In genomic region chr12:31948697-31949359, GRCh38 we compare ENCODE assay signal across 7 cellular contexts. TPM values are rescaled to one million over a fixed set of nuclear protein-coding genes. Genes with fewer than 3 reads are reported as not detected.
A peak's percentile ranks its signal among the peaks of the same experiment; 100 is the strongest.
DNase-seq lines count a peak whose midpoint lies in the region; ATAC-seq, FAIRE-seq and TF ChIP-seq lines count a peak whose summit lies in the region.
"Not testable (repeated sequence)": the region's sequence is repeated elsewhere in the genome, so short reads cannot be mapped to it uniquely, and the experiment has no call there.

No MANE protein-coding gene starts in this region.

- not testable (repeated sequence) for FAIRE-seq in GM12878 (lab: Jason Lieb, UNC)

- H3K4me2 ChIP-seq in GM12878 (ENCODE audit: control insufficient read depth, insufficient read depth), result not testable (repeated sequence)

- TF ChIP-seq POLR2A in GM12878 (IDR thresholded peaks at IDR 0.05; ENCODE audit: low read depth, low read length), result not testable (repeated sequence)

- not testable (repeated sequence) for BruUV-seq in Caco-2 (replicated peaks; lab: Mats Ljungman, UMichigan); GM12878 (replicated peaks; lab: Mats Ljungman, UMichigan)

- H2AFZ ChIP-seq in GM12878 (ENCODE audit: control insufficient read depth, low read depth, low read length), result not testable (repeated sequence)

- peak overlapping the region; percentile 28 for H3K4me3 Mint-ChIP-seq in Caco-2 (ENCODE audit: unreplicated experiment)
- H3K4me3 Mint-ChIP-seq in endothelial cell (ENCODE audit: unreplicated experiment), result peak overlapping the region; percentile 26
- H3K4me3 Mint-ChIP-seq in memory B cell; stimulated activated memory B cell treated with anti-CD40 and anti-IgM and Interleukin-4, amounts not matched to agents 10 μg/mL and 1 μg/mL and 100 μg/mL, for 72 hours: not testable (repeated sequence)

- H3K27ac Mint-ChIP-seq in Caco-2 (ENCODE audit: unreplicated experiment), result peak overlapping the region; percentile 79
- H3K27ac Mint-ChIP-seq in endothelial cell (ENCODE audit: unreplicated experiment), result not testable (repeated sequence)
- peak overlapping the region; percentile 32 for H3K27ac Mint-ChIP-seq in memory B cell
- H3K27ac Mint-ChIP-seq in stimulated activated memory B cell treated with anti-CD40 and anti-IgM and Interleukin-4, amounts not matched to agents 10 μg/mL and 1 μg/mL and 100 μg/mL, for 72 hours, result peak overlapping the region; percentile 81

- intact Hi-C loops in Caco-2 (cut with micrococcal nuclease; ENCODE audit: unreplicated experiment), result loop anchor here (1.0 kb wide), 1 partner anchor 10 kb away; the partner anchor contains the start of gene RESF1
- intact Hi-C loops in GM12878 (cut with micrococcal nuclease; ENCODE audit: unreplicated experiment), result not testable (repeated sequence)

- not testable (repeated sequence) for TF ChIP-seq CTCF in Caco-2 (IDR thresholded peaks at IDR 0.05; ENCODE audit: insufficient read depth in 1 of 2, low read depth in 1 of 2, low read length in 1 of 2, severe bottlenecking in 1 of 2, unreplicated experiment in 1 of 2); GM12878 (IDR thresholded peaks at IDR 0.05 in 2 of 3, conservative IDR thresholded peaks at IDR 0.05 in 1 of 3; ENCODE audit: control insufficient read depth in 2 of 3, extremely low read depth in 1 of 3, insufficient read depth in 1 of 3, low read depth in 3 of 3, low read length in 3 of 3); endothelial cell (IDR thresholded peaks at IDR 0.05; ENCODE audit: unreplicated experiment)

- SMC1A ChIA-PET in GM12878 (lab: Charles Lee; ENCODE audit: uncharacterized antibody, unreplicated experiment), result interaction anchor here (0.8 kb wide), 1 partner anchor 189 kb away, joined by 3 read pairs; no protein-coding TSS in a partner anchor

- peaks cover 26% of the 10 kb centered on the region for H3K4me1 ChIP-seq in Caco-2
- peaks cover 10% of the 10 kb centered on the region; the same call in 1 of the 2 replicates for H3K4me1 ChIP-seq in GM12878 (ENCODE audit: control insufficient read depth, insufficient read depth, low read length)

- H3K79me2 ChIP-seq in GM12878 (ENCODE audit: control insufficient read depth, insufficient read depth, low read length), result not testable (repeated sequence)

- in situ Hi-C loops in GM12878 (cut with MboI), result not testable (repeated sequence)

- WGBS in GM12878 (ENCODE audit: insufficient coverage, insufficient replicate concordance, low lambda C conversion rate, missing lambda C conversion rate), result 90% methylated on average over 3 of the region's 3 CpGs

- CTCF ChIA-PET in Caco-2 (lab: Charles Lee); GM12878 (lab: Yijun Ruan, JAX): not testable (repeated sequence)

- H3K4me1 Mint-ChIP-seq in Caco-2 (ENCODE audit: low read depth, unreplicated experiment), result peaks cover 49% of the 10 kb centered on the region
- H3K4me1 Mint-ChIP-seq in endothelial cell (ENCODE audit: unreplicated experiment), result not testable (repeated sequence)
- H3K4me1 Mint-ChIP-seq in memory B cell, result peaks cover 35% of the 10 kb centered on the region
- peaks cover 49% of the 10 kb centered on the region for H3K4me1 Mint-ChIP-seq in stimulated activated memory B cell treated with anti-CD40 and anti-IgM and Interleukin-4, amounts not matched to agents 10 μg/mL and 1 μg/mL and 100 μg/mL, for 72 hours

- H3K9me3 Mint-ChIP-seq in Caco-2 (ENCODE audit: unreplicated experiment) (peaks cover 84% of the 10 kb centered on the region), endothelial cell (ENCODE audit: unreplicated experiment) (peaks cover 23% of the 10 kb centered on the region), memory B cell (peaks cover 16% of the 10 kb centered on the region)
- peaks cover 30% of the 10 kb centered on the region for H3K9me3 Mint-ChIP-seq in stimulated activated memory B cell treated with anti-CD40 and anti-IgM and Interleukin-4, amounts not matched to agents 10 μg/mL and 1 μg/mL and 100 μg/mL, for 72 hours

- not testable (repeated sequence) for TF ChIP-seq RAD21 in GM12878 (IDR thresholded peaks at IDR 0.05; ENCODE audit: insufficient read depth, low read depth, low read length)

- not testable (repeated sequence) for TF ChIP-seq EP300 in GM12878 (IDR thresholded peaks at IDR 0.05; ENCODE audit: borderline replicate concordance in 1 of 2, control insufficient read depth in 1 of 2, low read depth in 2 of 2, low read length in 2 of 2)

- H3K36me3 ChIP-seq in Caco-2 (ENCODE audit: control insufficient read depth, insufficient read depth, low read length); GM12878 (ENCODE audit: control insufficient read depth in 2 of 2, insufficient read depth in 2 of 2, low read length in 1 of 2): not testable (repeated sequence)

- RAD21 ChIA-PET in GM12878 (lab: Charles Lee; ENCODE audit: unreplicated experiment), result not testable (repeated sequence)

- H3K36me3 Mint-ChIP-seq in Caco-2 (ENCODE audit: insufficient read depth, unreplicated experiment), result peaks cover 55% of the 10 kb centered on the region
- peaks cover 32% of the 10 kb centered on the region for H3K36me3 Mint-ChIP-seq in endothelial cell (ENCODE audit: low read depth, unreplicated experiment)
- peaks cover 27% of the 10 kb centered on the region for H3K36me3 Mint-ChIP-seq in memory B cell
- peaks cover 50% of the 10 kb centered on the region for H3K36me3 Mint-ChIP-seq in stimulated activated memory B cell treated with anti-CD40 and anti-IgM and Interleukin-4, amounts not matched to agents 10 μg/mL and 1 μg/mL and 100 μg/mL, for 72 hours

- H3K9me3 ChIP-seq in Caco-2, result peaks cover 71% of the 10 kb centered on the region
- H3K9me3 ChIP-seq in GM12878 (replicated peaks; ENCODE audit: control insufficient read depth, insufficient read depth, low read length), result peaks cover 12% of the 10 kb centered on the region; the same call in 2 of the 3 replicates

- DNase-seq in Caco-2 (peak; percentile 85 to 91), OCI-M1 (lab: John Stamatoyannopoulos, UW) (peak; percentile 59), left lobe of liver (ENCODE audit: low spot score) (peak; percentile 80)
- DNase-seq in GM12878 (ENCODE audit: low read depth, low spot score); endothelial cell (ENCODE audit: low spot score); memory B cell (ENCODE audit: low spot score in 2 of 2): not testable (repeated sequence)

- not testable (repeated sequence) for H3K27me3 ChIP-seq in Caco-2 (replicated peaks; ENCODE audit: control insufficient read depth, insufficient read depth, low read length); GM12878 (replicated peaks in 1 of 2; ENCODE audit: control insufficient read depth in 2 of 2, insufficient read depth in 2 of 2, low read length in 1 of 2)

- H3K27me3 Mint-ChIP-seq in Caco-2 (ENCODE audit: insufficient read depth, unreplicated experiment); endothelial cell (ENCODE audit: unreplicated experiment); memory B cell; stimulated activated memory B cell treated with anti-CD40 and anti-IgM and Interleukin-4, amounts not matched to agents 10 μg/mL and 1 μg/mL and 100 μg/mL, for 72 hours: not testable (repeated sequence)

- not testable (repeated sequence) for H3K27ac ChIP-seq in GM12878 (ENCODE audit: control insufficient read depth, insufficient read depth)

- not testable (repeated sequence) for H4K20me1 ChIP-seq in GM12878 (ENCODE audit: control insufficient read depth, insufficient read depth)

- not testable (repeated sequence) for ATAC-seq in GM12878; memory B cell (ENCODE audit: low read depth); stimulated activated memory B cell treated with anti-CD40 and anti-IgM and Interleukin-4, amounts not matched to agents 10 μg/mL and 1 μg/mL and 100 μg/mL, for 72 hours
- peak; percentile 74 for ATAC-seq in left lobe of liver

- not testable (repeated sequence) for H3K9ac ChIP-seq in GM12878 (ENCODE audit: control insufficient read depth, insufficient read depth, low read length)

- POLR2A ChIA-PET in Caco-2 (lab: Charles Lee), result interaction anchor here (0.6 to 1.1 kb wide), 2 partner anchors 12 to 13 kb away, joined by 3 read pairs; no protein-coding TSS in a partner anchor
- POLR2A ChIA-PET in GM12878 (lab: Charles Lee), result not testable (repeated sequence)

- H3K4me3 ChIP-seq in Caco-2 (ENCODE audit: low read depth, low read length); GM12878: not testable (repeated sequence)

TF ChIP-seq in GM12878, 131 proteins besides CTCF, POLR2A, EP300 and RAD21:
- TF ChIP-seq NR2C1 (IDR thresholded peaks at IDR 0.05), result 0 out of 2 replicates have a peak, but pooled peaks have one; percentile 25
TF ChIP-seq in GM12878: peak in this region for 1; not testable (repeated sequence) for 130.

RNA-seq across cellular contexts. Expression of gene RESF1, which starts 10.4 kb away (rescaled TPM):
- total RNA-seq in Caco-2 (2022), result 110 and 118 TPM in 2 replicates
- 230 and 232 TPM in 2 replicates for total RNA-seq in GM12878 (2013; cell fraction: nucleolus; rRNA removed)
- total RNA-seq in GM12878 (2014; rRNA removed), result 35.0 and 45.0 TPM in 2 replicates
- total RNA-seq in GM12878 (2014; rRNA removed; fragmentation: Illumina TruSeq; extraction: Trizol), result 78.7 and 81.8 TPM in 2 replicates
- total RNA-seq in GM12878 (2021), result 54.5 and 60.5 TPM in 2 replicates
- 18.6 TPM for polyA plus RNA-seq in GM12878 (2011; ENCODE audit: low read depth)
- 52.8 and 79.3 TPM in 2 replicates for polyA plus RNA-seq in GM12878 (2011; rRNA removed)
- polyA plus RNA-seq in GM12878 (2011; cell fraction: cytosol; rRNA removed), result 22.8 and 32.1 TPM in 2 replicates
- 62.1 and 62.4 TPM in 2 replicates for polyA plus RNA-seq in GM12878 (2011; cell fraction: nucleus; rRNA removed)
- polyA plus RNA-seq in GM12878 (2012), result 36.4 and 37.0 TPM in 2 replicates
- 68.8 and 117 TPM in 2 replicates for polyA plus RNA-seq in GM12878 (2014; fragmentation: Illumina TruSeq; extraction: Trizol)
- 10 to 100 TPM; 18.9 to 23.6 TPM for polyA plus RNA-seq in GM12878 (2014; fragmentation: Nextera tagmentation; extraction: Ambion mirVana)
- 31.7 and 41.8 TPM in 2 replicates for polyA plus RNA-seq in GM12878 (2014; rRNA removed)
- 10 to 100 TPM; 33.4 to 37.6 TPM for polyA plus RNA-seq in GM12878 (2016; fragmentation: Nextera tagmentation; extraction: Ambion mirVana)
- 53.7 and 91.1 TPM in 2 replicates for polyA minus RNA-seq in GM12878 (2011; rRNA and poly(A)+ RNA removed)
- polyA minus RNA-seq in GM12878 (2011; cell fraction: cytosol; rRNA and poly(A)+ RNA removed), result 19.5 and 26.6 TPM in 2 replicates
- 37.2 and 48.0 TPM in 2 replicates for polyA minus RNA-seq in GM12878 (2011; cell fraction: nucleus; rRNA and poly(A)+ RNA removed)
- total RNA-seq in endothelial cell (ENCODE audit: unreplicated experiment), result 104 TPM
- 27.3 TPM for total RNA-seq in left lobe of liver
